1 cellular context compared by ENCODE assay signal in the genomic region with DNA sequence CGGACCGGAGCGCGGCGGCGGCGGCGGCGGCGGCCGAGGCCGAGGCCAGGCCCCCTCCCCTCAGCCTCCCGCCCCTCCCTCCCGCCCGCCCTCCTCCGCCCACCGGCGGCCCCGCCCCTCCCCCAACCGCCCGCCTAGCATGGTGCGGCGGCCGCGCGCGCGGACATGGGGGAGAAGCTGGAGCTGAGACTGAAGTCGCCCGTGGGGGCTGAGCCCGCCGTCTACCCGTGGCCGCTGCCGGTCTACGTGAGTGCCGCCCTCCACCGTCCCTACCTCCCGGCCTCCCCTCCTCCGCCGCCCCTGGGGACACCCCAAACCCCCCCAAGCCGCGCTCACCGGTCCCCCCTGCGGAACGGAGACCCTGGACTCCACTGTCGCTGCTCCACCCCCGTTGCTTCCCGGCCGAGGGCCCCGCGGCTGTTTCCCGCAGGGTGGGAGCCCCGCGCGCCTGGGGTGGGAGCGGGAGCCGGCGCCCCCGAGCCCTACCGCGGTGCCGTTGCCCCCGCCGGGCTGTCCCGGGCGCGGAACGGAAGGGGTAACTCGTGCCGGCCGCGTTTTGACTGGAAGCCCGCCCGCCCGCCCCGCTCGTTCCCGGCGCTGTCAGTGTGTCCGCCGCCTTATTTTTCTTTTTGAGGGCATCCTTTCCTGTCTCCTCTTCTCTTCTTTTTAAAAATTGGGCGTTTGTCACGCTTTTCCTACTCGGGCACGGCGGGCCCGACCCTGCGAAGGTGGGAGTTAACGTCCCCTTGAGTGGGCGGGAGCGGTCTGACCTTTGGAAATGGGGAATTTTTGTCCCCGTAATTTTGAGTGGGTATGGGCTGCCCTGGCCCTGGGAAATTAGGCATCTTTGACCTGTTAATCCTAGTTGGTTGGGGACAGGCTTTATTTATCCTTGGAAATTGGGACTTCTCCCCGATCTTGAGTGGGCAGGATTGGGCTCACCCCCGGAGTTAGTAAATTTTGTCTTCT.
TF ChIP-seq lines count a peak whose summit lies in the region.

No MANE protein-coding gene starts in this region.

TF ChIP-seq in GM12878, 131 proteins besides CTCF, POLR2A, EP300 and RAD21 (continues in another document):
- no peak for TF ChIP-seq RB1 (IDR thresholded peaks at IDR 0.05; ENCODE audit: borderline replicate concordance)
- no peak for TF ChIP-seq TCF12 (IDR thresholded peaks at IDR 0.05; ENCODE audit: low read depth, low read length)
- no peak for TF ChIP-seq DPF2 (IDR thresholded peaks at IDR 0.05)
- peak in 1 of 2 experiments; percentile 75; a peak in 1 of 3 replicates for TF ChIP-seq EGR1 (IDR thresholded peaks at IDR 0.05; ENCODE audit: borderline replicate concordance in 1 of 2, low read depth in 2 of 2, low read length in 2 of 2)
- no peak for TF ChIP-seq SREBF1 (IDR thresholded peaks at IDR 0.05; ENCODE audit: low read length)
- TF ChIP-seq BMI1 (IDR thresholded peaks at IDR 0.05; ENCODE audit: borderline replicate concordance), result no peak
- peak; percentile 41 for TF ChIP-seq MEF2B (IDR thresholded peaks at IDR 0.05; ENCODE audit: partially characterized antibody, poor library complexity, severe bottlenecking)
- TF ChIP-seq, protein P1, sequence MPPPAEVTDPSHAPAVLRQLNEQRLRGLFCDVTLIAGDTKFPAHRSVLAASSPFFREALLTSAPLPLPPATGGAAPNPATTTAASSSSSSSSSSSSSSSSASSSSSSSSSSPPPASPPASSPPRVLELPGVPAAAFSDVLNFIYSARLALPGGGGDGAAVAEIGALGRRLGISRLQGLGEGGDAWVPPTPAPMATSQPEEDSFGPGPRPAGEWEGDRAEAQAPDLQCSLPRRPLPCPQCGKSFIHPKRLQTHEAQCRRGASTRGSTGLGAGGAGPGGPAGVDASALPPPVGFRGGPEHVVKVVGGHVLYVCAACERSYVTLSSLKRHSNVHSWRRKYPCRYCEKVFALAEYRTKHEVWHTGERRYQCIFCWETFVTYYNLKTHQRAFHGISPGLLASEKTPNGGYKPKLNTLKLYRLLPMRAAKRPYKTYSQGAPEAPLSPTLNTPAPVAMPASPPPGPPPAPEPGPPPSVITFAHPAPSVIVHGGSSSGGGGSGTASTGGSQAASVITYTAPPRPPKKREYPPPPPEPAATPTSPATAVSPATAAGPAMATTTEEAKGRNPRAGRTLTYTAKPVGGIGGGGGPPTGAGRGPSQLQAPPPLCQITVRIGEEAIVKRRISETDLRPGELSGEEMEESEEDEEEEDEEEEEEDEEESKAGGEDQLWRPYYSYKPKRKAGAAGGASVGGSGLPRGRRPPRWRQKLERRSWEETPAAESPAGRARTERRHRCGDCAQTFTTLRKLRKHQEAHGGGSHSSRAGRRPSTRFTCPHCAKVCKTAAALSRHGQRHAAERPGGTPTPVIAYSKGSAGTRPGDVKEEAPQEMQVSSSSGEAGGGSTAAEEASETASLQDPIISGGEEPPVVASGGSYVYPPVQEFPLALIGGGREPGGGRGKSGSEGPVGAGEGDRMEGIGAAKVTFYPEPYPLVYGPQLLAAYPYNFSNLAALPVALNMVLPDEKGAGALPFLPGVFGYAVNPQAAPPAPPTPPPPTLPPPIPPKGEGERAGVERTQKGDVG (CRISPR knock-in tag; IDR thresholded peaks at IDR 0.05), result no peak
- no peak for TF ChIP-seq JUND (IDR thresholded peaks at IDR 0.05; ENCODE audit: low read depth, low read length)
- no peak for TF ChIP-seq YY1 (IDR thresholded peaks at IDR 0.05; ENCODE audit: low read depth, low read length)
- TF ChIP-seq, protein P2, sequence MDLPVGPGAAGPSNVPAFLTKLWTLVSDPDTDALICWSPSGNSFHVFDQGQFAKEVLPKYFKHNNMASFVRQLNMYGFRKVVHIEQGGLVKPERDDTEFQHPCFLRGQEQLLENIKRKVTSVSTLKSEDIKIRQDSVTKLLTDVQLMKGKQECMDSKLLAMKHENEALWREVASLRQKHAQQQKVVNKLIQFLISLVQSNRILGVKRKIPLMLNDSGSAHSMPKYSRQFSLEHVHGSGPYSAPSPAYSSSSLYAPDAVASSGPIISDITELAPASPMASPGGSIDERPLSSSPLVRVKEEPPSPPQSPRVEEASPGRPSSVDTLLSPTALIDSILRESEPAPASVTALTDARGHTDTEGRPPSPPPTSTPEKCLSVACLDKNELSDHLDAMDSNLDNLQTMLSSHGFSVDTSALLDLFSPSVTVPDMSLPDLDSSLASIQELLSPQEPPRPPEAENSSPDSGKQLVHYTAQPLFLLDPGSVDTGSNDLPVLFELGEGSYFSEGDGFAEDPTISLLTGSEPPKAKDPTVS (IDR thresholded peaks at IDR 0.05; ENCODE audit: low read depth, low read length), result no peak
- TF ChIP-seq, protein P3, sequence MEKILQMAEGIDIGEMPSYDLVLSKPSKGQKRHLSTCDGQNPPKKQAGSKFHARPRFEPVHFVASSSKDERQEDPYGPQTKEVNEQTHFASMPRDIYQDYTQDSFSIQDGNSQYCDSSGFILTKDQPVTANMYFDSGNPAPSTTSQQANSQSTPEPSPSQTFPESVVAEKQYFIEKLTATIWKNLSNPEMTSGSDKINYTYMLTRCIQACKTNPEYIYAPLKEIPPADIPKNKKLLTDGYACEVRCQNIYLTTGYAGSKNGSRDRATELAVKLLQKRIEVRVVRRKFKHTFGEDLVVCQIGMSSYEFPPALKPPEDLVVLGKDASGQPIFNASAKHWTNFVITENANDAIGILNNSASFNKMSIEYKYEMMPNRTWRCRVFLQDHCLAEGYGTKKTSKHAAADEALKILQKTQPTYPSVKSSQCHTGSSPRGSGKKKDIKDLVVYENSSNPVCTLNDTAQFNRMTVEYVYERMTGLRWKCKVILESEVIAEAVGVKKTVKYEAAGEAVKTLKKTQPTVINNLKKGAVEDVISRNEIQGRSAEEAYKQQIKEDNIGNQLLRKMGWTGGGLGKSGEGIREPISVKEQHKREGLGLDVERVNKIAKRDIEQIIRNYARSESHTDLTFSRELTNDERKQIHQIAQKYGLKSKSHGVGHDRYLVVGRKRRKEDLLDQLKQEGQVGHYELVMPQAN (conservative IDR thresholded peaks at IDR 0.05), result 0 out of 2 replicates have a peak, but pooled peaks have one; percentile 23
- no peak for TF ChIP-seq ZZZ3 (IDR thresholded peaks at IDR 0.05; ENCODE audit: control insufficient read depth, insufficient read length, low read depth)
- no peak for TF ChIP-seq TCF7 (IDR thresholded peaks at IDR 0.05; ENCODE audit: borderline replicate concordance)
- peak; percentile 15; the same call in 1 of the 2 replicates for TF ChIP-seq EED (IDR thresholded peaks at IDR 0.05; ENCODE audit: low read depth)
- TF ChIP-seq PAX5 (IDR thresholded peaks at IDR 0.05; ENCODE audit: borderline replicate concordance, low read depth, low read length), result no peak
- no peak for TF ChIP-seq CREM (IDR thresholded peaks at IDR 0.05; ENCODE audit: low read depth)
- no peak for TF ChIP-seq POLR2AphosphoS2 (IDR thresholded peaks at IDR 0.05; ENCODE audit: low read depth, low read length)
- TF ChIP-seq, protein P4, sequence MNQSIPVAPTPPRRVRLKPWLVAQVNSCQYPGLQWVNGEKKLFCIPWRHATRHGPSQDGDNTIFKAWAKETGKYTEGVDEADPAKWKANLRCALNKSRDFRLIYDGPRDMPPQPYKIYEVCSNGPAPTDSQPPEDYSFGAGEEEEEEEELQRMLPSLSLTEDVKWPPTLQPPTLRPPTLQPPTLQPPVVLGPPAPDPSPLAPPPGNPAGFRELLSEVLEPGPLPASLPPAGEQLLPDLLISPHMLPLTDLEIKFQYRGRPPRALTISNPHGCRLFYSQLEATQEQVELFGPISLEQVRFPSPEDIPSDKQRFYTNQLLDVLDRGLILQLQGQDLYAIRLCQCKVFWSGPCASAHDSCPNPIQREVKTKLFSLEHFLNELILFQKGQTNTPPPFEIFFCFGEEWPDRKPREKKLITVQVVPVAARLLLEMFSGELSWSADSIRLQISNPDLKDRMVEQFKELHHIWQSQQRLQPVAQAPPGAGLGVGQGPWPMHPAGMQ (IDR thresholded peaks at IDR 0.05; ENCODE audit: borderline replicate concordance), result no peak
- TF ChIP-seq, protein P5, sequence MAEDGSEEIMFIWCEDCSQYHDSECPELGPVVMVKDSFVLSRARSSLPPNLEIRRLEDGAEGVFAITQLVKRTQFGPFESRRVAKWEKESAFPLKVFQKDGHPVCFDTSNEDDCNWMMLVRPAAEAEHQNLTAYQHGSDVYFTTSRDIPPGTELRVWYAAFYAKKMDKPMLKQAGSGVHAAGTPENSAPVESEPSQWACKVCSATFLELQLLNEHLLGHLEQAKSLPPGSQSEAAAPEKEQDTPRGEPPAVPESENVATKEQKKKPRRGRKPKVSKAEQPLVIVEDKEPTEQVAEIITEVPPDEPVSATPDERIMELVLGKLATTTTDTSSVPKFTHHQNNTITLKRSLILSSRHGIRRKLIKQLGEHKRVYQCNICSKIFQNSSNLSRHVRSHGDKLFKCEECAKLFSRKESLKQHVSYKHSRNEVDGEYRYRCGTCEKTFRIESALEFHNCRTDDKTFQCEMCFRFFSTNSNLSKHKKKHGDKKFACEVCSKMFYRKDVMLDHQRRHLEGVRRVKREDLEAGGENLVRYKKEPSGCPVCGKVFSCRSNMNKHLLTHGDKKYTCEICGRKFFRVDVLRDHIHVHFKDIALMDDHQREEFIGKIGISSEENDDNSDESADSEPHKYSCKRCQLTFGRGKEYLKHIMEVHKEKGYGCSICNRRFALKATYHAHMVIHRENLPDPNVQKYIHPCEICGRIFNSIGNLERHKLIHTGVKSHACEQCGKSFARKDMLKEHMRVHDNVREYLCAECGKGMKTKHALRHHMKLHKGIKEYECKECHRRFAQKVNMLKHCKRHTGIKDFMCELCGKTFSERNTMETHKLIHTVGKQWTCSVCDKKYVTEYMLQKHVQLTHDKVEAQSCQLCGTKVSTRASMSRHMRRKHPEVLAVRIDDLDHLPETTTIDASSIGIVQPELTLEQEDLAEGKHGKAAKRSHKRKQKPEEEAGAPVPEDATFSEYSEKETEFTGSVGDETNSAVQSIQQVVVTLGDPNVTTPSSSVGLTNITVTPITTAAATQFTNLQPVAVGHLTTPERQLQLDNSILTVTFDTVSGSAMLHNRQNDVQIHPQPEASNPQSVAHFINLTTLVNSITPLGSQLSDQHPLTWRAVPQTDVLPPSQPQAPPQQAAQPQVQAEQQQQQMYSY (CRISPR knock-in tag; IDR thresholded peaks at IDR 0.05), result no peak
- peak in 1 of 2 experiments; percentile 50; a peak in 1 of 4 replicates for TF ChIP-seq BHLHE40 (IDR thresholded peaks at IDR 0.05; ENCODE audit: borderline replicate concordance in 1 of 2, low read depth in 2 of 2, low read length in 1 of 2)
- TF ChIP-seq, protein P6, sequence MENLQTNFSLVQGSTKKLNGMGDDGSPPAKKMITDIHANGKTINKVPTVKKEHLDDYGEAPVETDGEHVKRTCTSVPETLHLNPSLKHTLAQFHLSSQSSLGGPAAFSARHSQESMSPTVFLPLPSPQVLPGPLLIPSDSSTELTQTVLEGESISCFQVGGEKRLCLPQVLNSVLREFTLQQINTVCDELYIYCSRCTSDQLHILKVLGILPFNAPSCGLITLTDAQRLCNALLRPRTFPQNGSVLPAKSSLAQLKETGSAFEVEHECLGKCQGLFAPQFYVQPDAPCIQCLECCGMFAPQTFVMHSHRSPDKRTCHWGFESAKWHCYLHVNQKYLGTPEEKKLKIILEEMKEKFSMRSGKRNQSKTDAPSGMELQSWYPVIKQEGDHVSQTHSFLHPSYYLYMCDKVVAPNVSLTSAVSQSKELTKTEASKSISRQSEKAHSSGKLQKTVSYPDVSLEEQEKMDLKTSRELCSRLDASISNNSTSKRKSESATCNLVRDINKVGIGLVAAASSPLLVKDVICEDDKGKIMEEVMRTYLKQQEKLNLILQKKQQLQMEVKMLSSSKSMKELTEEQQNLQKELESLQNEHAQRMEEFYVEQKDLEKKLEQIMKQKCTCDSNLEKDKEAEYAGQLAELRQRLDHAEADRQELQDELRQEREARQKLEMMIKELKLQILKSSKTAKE (IDR thresholded peaks at IDR 0.05; ENCODE audit: low read depth, poor library complexity, severe bottlenecking), result peak; percentile 32
- TF ChIP-seq, protein P7, sequence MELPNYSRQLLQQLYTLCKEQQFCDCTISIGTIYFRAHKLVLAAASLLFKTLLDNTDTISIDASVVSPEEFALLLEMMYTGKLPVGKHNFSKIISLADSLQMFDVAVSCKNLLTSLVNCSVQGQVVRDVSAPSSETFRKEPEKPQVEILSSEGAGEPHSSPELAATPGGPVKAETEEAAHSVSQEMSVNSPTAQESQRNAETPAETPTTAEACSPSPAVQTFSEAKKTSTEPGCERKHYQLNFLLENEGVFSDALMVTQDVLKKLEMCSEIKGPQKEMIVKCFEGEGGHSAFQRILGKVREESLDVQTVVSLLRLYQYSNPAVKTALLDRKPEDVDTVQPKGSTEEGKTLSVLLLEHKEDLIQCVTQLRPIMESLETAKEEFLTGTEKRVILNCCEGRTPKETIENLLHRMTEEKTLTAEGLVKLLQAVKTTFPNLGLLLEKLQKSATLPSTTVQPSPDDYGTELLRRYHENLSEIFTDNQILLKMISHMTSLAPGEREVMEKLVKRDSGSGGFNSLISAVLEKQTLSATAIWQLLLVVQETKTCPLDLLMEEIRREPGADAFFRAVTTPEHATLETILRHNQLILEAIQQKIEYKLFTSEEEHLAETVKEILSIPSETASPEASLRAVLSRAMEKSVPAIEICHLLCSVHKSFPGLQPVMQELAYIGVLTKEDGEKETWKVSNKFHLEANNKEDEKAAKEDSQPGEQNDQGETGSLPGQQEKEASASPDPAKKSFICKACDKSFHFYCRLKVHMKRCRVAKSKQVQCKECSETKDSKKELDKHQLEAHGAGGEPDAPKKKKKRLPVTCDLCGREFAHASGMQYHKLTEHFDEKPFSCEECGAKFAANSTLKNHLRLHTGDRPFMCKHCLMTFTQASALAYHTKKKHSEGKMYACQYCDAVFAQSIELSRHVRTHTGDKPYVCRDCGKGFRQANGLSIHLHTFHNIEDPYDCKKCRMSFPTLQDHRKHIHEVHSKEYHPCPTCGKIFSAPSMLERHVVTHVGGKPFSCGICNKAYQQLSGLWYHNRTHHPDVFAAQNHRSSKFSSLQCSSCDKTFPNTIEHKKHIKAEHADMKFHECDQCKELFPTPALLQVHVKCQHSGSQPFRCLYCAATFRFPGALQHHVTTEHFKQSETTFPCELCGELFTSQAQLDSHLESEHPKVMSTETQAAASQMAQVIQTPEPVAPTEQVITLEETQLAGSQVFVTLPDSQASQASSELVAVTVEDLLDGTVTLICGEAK (IDR thresholded peaks at IDR 0.05; ENCODE audit: borderline replicate concordance), result no peak
- TF ChIP-seq, protein P8, sequence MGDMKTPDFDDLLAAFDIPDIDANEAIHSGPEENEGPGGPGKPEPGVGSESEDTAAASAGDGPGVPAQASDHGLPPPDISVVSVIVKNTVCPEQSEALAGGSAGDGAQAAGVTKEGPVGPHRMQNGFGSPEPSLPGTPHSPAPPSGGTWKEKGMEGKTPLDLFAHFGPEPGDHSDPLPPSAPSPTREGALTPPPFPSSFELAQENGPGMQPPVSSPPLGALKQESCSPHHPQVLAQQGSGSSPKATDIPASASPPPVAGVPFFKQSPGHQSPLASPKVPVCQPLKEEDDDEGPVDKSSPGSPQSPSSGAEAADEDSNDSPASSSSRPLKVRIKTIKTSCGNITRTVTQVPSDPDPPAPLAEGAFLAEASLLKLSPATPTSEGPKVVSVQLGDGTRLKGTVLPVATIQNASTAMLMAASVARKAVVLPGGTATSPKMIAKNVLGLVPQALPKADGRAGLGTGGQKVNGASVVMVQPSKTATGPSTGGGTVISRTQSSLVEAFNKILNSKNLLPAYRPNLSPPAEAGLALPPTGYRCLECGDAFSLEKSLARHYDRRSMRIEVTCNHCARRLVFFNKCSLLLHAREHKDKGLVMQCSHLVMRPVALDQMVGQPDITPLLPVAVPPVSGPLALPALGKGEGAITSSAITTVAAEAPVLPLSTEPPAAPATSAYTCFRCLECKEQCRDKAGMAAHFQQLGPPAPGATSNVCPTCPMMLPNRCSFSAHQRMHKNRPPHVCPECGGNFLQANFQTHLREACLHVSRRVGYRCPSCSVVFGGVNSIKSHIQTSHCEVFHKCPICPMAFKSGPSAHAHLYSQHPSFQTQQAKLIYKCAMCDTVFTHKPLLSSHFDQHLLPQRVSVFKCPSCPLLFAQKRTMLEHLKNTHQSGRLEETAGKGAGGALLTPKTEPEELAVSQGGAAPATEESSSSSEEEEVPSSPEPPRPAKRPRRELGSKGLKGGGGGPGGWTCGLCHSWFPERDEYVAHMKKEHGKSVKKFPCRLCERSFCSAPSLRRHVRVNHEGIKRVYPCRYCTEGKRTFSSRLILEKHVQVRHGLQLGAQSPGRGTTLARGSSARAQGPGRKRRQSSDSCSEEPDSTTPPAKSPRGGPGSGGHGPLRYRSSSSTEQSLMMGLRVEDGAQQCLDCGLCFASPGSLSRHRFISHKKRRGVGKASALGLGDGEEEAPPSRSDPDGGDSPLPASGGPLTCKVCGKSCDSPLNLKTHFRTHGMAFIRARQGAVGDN (IDR thresholded peaks at IDR 0.05), result no peak
